ENCODE assay signal across 1 cellular context in the genomic region with DNA sequence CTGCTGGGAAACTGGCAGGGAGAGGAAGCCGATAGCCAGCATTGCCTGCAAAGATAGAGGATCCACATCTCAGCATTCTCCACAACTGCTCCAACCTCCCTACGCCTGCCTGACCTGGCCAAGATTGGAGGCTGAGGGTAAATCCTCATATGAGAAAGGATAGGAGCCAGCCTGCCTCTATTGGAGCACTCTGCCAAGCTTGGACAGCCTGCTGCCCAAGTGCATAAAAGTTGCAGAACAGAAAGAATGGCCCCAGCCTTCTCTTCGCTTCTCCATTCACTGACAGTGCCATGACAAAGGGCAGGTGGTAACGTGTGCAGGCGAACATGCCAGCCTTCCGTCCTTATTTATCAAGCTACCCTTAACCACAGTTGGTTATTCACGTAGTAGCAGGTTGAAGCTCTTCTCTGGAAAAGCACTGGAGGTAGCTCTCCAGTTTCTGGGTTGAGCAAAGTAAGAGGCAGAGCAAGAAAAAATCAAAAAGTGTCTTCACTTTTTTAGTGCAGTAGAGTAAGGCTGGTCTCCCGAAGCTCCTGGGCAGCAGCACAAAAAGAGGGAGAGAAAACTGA.
TF ChIP-seq lines count a peak whose summit lies in the region.

No MANE protein-coding gene starts in this region.

TF ChIP-seq in HCT116, 20 proteins besides CTCF, POLR2A, EP300 and RAD21 (continued from another document):
- TF ChIP-seq CEBPB (IDR thresholded peaks at IDR 0.05; ENCODE audit: low read depth): no peak
- no peak for TF ChIP-seq SP1 (IDR thresholded peaks at IDR 0.05; ENCODE audit: low read depth)
- TF ChIP-seq, protein P1, sequence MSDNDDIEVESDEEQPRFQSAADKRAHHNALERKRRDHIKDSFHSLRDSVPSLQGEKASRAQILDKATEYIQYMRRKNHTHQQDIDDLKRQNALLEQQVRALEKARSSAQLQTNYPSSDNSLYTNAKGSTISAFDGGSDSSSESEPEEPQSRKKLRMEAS (IDR thresholded peaks at IDR 0.05): no peak
- TF ChIP-seq EZH2phosphoT487 (IDR thresholded peaks at IDR 0.05; ENCODE audit: borderline replicate concordance): no peak
- TF ChIP-seq EGR1 (IDR thresholded peaks at IDR 0.05; ENCODE audit: low read depth): no peak
- no peak for TF ChIP-seq POLR2AphosphoS5 (IDR thresholded peaks at IDR 0.05; ENCODE audit: low read depth, low read length)
- TF ChIP-seq JUND (IDR thresholded peaks at IDR 0.05): no peak
- TF ChIP-seq, protein P2, sequence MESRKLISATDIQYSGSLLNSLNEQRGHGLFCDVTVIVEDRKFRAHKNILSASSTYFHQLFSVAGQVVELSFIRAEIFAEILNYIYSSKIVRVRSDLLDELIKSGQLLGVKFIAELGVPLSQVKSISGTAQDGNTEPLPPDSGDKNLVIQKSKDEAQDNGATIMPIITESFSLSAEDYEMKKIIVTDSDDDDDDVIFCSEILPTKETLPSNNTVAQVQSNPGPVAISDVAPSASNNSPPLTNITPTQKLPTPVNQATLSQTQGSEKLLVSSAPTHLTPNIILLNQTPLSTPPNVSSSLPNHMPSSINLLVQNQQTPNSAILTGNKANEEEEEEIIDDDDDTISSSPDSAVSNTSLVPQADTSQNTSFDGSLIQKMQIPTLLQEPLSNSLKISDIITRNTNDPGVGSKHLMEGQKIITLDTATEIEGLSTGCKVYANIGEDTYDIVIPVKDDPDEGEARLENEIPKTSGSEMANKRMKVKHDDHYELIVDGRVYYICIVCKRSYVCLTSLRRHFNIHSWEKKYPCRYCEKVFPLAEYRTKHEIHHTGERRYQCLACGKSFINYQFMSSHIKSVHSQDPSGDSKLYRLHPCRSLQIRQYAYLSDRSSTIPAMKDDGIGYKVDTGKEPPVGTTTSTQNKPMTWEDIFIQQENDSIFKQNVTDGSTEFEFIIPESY (IDR thresholded peaks at IDR 0.05; ENCODE audit: extremely low read depth, insufficient replicate concordance, low read length): no peak
- TF ChIP-seq, protein P3, sequence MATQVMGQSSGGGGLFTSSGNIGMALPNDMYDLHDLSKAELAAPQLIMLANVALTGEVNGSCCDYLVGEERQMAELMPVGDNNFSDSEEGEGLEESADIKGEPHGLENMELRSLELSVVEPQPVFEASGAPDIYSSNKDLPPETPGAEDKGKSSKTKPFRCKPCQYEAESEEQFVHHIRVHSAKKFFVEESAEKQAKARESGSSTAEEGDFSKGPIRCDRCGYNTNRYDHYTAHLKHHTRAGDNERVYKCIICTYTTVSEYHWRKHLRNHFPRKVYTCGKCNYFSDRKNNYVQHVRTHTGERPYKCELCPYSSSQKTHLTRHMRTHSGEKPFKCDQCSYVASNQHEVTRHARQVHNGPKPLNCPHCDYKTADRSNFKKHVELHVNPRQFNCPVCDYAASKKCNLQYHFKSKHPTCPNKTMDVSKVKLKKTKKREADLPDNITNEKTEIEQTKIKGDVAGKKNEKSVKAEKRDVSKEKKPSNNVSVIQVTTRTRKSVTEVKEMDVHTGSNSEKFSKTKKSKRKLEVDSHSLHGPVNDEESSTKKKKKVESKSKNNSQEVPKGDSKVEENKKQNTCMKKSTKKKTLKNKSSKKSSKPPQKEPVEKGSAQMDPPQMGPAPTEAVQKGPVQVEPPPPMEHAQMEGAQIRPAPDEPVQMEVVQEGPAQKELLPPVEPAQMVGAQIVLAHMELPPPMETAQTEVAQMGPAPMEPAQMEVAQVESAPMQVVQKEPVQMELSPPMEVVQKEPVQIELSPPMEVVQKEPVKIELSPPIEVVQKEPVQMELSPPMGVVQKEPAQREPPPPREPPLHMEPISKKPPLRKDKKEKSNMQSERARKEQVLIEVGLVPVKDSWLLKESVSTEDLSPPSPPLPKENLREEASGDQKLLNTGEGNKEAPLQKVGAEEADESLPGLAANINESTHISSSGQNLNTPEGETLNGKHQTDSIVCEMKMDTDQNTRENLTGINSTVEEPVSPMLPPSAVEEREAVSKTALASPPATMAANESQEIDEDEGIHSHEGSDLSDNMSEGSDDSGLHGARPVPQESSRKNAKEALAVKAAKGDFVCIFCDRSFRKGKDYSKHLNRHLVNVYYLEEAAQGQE (IDR thresholded peaks at IDR 0.05; ENCODE audit: low read depth): no peak
